Comparison of ENCODE assay signal across 1 cellular context in genomic region chr2:201259216-201259615, GRCh38.
TF ChIP-seq lines count a peak whose summit lies in the region.

No MANE protein-coding gene starts in this region.

TF ChIP-seq in HepG2, 621 proteins besides CTCF, POLR2A, EP300 and RAD21 (continued from another document):
- TF ChIP-seq STAT6 (CRISPR knock-in tag; IDR thresholded peaks at IDR 0.05; ENCODE audit: borderline replicate concordance) (no peak), ZSCAN12 (CRISPR knock-in tag; IDR thresholded peaks at IDR 0.05) (no peak), ZNF777 (CRISPR knock-in tag; IDR thresholded peaks at IDR 0.05) (no peak), ZNF841 (CRISPR knock-in tag; IDR thresholded peaks at IDR 0.05; ENCODE audit: borderline replicate concordance) (no peak), TIGD3 (CRISPR knock-in tag; IDR thresholded peaks at IDR 0.05; ENCODE audit: borderline replicate concordance) (no peak), MAX (IDR thresholded peaks at IDR 0.05) (no peak), SRSF4 (IDR thresholded peaks at IDR 0.05; ENCODE audit: low read depth, low read length, poor library complexity, severe bottlenecking) (no peak), PAWR (CRISPR knock-in tag; IDR thresholded peaks at IDR 0.05; ENCODE audit: borderline replicate concordance) (no peak), ZC3H13 (CRISPR knock-in tag; IDR thresholded peaks at IDR 0.05) (no peak), JDP2 (CRISPR knock-in tag; IDR thresholded peaks at IDR 0.05; ENCODE audit: borderline replicate concordance) (no peak), ZNF546 (CRISPR knock-in tag; conservative IDR thresholded peaks at IDR 0.05) (no peak), ZBTB33 (CRISPR knock-in tag; IDR thresholded peaks at IDR 0.05) (no peak), ZNF552 (CRISPR knock-in tag; IDR thresholded peaks at IDR 0.05; ENCODE audit: borderline replicate concordance) (no peak)
